17 cellular contexts compared by ENCODE assay signal in the genomic region with DNA sequence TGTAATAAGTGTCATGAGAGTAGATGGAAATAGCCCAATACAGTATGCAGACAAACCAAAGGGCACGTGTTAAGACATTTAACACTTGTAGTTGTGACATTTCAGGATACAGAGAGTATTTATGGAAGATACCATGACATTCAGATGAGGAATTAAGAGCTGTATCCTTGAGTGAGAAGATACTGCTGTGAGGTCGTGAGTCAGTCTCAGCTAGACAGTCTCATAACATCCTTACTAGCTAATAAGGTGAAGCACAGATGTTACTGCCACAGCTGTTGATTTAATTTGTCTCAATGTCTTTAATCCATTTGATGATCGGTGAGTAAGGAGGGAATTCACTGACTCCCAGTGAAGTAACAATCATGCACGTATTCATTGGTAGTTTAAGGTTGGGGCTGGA.
DNase-seq lines count a peak whose midpoint lies in the region; ATAC-seq and TF ChIP-seq lines count a peak whose summit lies in the region.
"Had no signal": no experiment of that assay in that cellular context is flagged by ENCODE, and none has a peak within 500 bp of the region (broad histone marks: within the 10 kb centered on the region; RNA-seq: fewer than 3 reads in every experiment).

No MANE protein-coding gene starts in this region.

- H3K9me3 ChIP-seq in GM23248 (ENCODE audit: low read depth) (no peaks in the 10 kb centered on the region), Panc1 (ENCODE audit: control insufficient read depth, insufficient read depth, low read depth, low read length) (peaks cover 19% of the 10 kb centered on the region; the same call in 1 of the 2 replicates)
- H3K9me3 ChIP-seq: Caco-2, HAP-1 had no signal

- BruUV-seq in Panc1 (replicated peaks; lab: Mats Ljungman, UMichigan), result no TSS peak

- in situ Hi-C loops in GM23248 (cut with MboI), result no loop called here
- in situ Hi-C loops in Panc1 (cut with HindIII; ENCODE audit: low pct_unique_long_range_greater_than_20kb, low sequenced_read_pairs), result no loop called here

- H3K4me2 ChIP-seq in GM23248 (ENCODE audit: unreplicated experiment), result no peak overlapping the region
- H3K4me2 ChIP-seq: BLaER1 had no signal

- CTCF ChIA-PET in Panc1 (lab: Charles Lee), result no interaction called here

- TF ChIP-seq CTCF in Panc1 (IDR thresholded peaks at IDR 0.05) (no peak), fibroblast of mammary gland (conservative IDR thresholded peaks at IDR 0.05; ENCODE audit: control insufficient read depth, insufficient read depth, low read depth, low read length) (no peak), GM10266 (IDR thresholded peaks at IDR 0.05; ENCODE audit: control insufficient read depth, insufficient read depth, low read depth, missing control alignments) (no peak)

- peaks cover 34% of the 10 kb centered on the region for H3F3A ChIP-seq in GM23248 (ENCODE audit: insufficient read depth)

- H3K79me2 ChIP-seq in GM23248 (ENCODE audit: insufficient read depth), result no peaks in the 10 kb centered on the region

- no peak overlapping the region for H3K9ac ChIP-seq in GM23248
- H3K9ac ChIP-seq: BLaER1 had no signal

- H3K27ac ChIP-seq in GM23248 (no peak overlapping the region), Panc1 (ENCODE audit: low read length) (peak overlapping the region; percentile 44; the same call in 1 of the 2 replicates)
- H3K27ac ChIP-seq: 22Rv1, BLaER1, C4-2B had no signal

- peaks cover 26% of the 10 kb centered on the region for H3K4me1 ChIP-seq in GM23248 (ENCODE audit: insufficient read depth)
- H3K4me1 ChIP-seq in Panc1 (ENCODE audit: control insufficient read depth, insufficient read depth, low read length), result no peaks in the 10 kb centered on the region; the same call in 1 of the 2 replicates
- H3K4me1 ChIP-seq: BLaER1, Caco-2, HAP-1 had no signal

- intact Hi-C loops in Panc1 (cut with micrococcal nuclease; ENCODE audit: unreplicated experiment), result no loop called here

- no peaks in the 10 kb centered on the region for H4K20me1 ChIP-seq in GM23248 (ENCODE audit: insufficient read depth)
- H4K20me1 ChIP-seq: BLaER1 had no signal

- no peaks in the 10 kb centered on the region for H3K27me3 ChIP-seq in GM23248 (replicated peaks; ENCODE audit: insufficient read depth)
- H3K27me3 ChIP-seq in Panc1 (ENCODE audit: control insufficient read depth, insufficient read depth, low read length), result no peaks in the 10 kb centered on the region
- H3K27me3 ChIP-seq: BLaER1 had no signal

- POLR2A ChIA-PET in Panc1 (lab: Charles Lee), result no interaction called here

- no peaks in the 10 kb centered on the region for H3K9me2 ChIP-seq in GM23248 (ENCODE audit: insufficient read depth)

- ATAC-seq in Panc1 (no peak), HG02885 (IDR thresholded peaks at IDR 0.05; ENCODE audit: poor library complexity, unreplicated experiment) (no peak)
- ATAC-seq: CD8-positive, alpha-beta T cell; GM12878 had no signal

- 51 to 62% methylated on average over 4 of the region's 4 CpGs for WGBS in GM23248 (ENCODE audit: low coverage in 1 of 2, low lambda C conversion rate in 2 of 2, missing lambda C conversion rate in 2 of 2), 2 experiments

- H3K4me3 ChIP-seq in GM23248 (no peak overlapping the region), Panc1 (ENCODE audit: low read depth in 2 of 2, low read length in 2 of 2) (no peak overlapping the region), fibroblast of mammary gland (ENCODE audit: control insufficient read depth, low read depth, low read length) (no peak overlapping the region)
- H3K4me3 ChIP-seq: BLaER1, GM12878, HAP-1 had no signal

- peak overlapping the region; percentile 16; the same call in 1 of the 2 replicates for H2AFZ ChIP-seq in GM23248

- DNase-seq in GM23248 (peak; percentile 51), Panc1 (ENCODE audit: low read depth, low spot score) (no peak), fibroblast of mammary gland (ENCODE audit: low read depth) (peak; percentile 26), NCI-H2171 treated with DMSO at 0.1 percent for 48 hours (lab: John Stamatoyannopoulos, UW) (no peak), GM10266 (ENCODE audit: extremely low spot score) (no peak)
- DNase-seq: Caco-2; CD4-positive, CD25-positive, alpha-beta regulatory T cell; CD8-positive, alpha-beta T cell; DMS153; DND-41; GOT3 had no signal

- no peaks in the 10 kb centered on the region for H3K36me3 ChIP-seq in GM23248 (ENCODE audit: low read depth)
- no peaks in the 10 kb centered on the region for H3K36me3 ChIP-seq in Panc1 (ENCODE audit: control insufficient read depth, insufficient read depth, low read length)
- H3K36me3 ChIP-seq: BLaER1, HAP-1 had no signal

Comparison
In these comparisons a context has a peak if more than half of its experiments do, and no peak if none do; other contexts are left out.
1. DNase-seq: peak in GM23248 (single experiment) and fibroblast of mammary gland (single experiment); none in Panc1 (single experiment), NCI-H2171 treated with DMSO at 0.1 percent for 48 hours (single experiment) and GM10266 (single experiment).